24 cellular contexts compared by ENCODE assay signal in the genomic region with DNA sequence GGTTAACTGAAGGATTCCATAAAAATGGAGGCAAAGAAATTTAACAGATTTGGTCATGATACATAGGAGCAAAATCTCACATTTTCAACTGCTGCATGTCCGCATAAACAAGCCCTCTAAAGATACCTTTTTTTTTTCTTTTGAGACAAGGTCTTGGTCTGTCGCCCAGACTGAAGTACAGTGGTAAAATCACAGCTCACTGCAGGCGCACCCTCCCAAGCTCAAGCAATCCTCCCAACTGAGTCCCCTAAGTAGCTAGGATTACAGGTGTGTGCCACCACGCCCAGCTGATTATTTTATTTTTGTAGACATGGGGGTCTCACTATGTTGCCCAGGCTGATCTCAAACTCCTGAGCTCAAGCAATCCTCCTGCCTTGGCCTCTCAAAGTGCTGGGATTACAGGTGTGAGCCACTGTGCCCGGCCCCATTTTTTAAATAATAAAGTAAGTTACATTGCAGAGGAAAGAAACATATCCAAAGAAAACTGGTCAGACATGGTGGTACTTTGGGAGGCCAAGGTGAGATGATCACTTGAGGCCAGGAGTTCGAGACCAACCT. TPM values are rescaled to one million over a fixed set of nuclear protein-coding genes. Genes with fewer than 3 reads are reported as not detected.
DNase-seq lines count a peak whose midpoint lies in the region; ATAC-seq and TF ChIP-seq lines count a peak whose summit lies in the region.
"Had no signal": no experiment of that assay in that cellular context is flagged by ENCODE, and none has a peak within 500 bp of the region (broad histone marks: within the 10 kb centered on the region; RNA-seq: fewer than 3 reads in every experiment).

No MANE protein-coding gene starts in this region.

- no peak for ATAC-seq in activated CD8-positive, alpha-beta T cell treated with anti-CD3 and anti-CD28 coated beads for 36 hours
- ATAC-seq in activated CD8-positive, alpha-beta T cell treated with anti-CD3 and anti-CD28 coated beads, Interleukin-2, amount 10 ng/mL, durations not matched to agents 7 days and 5 days, result no peak
- ATAC-seq in GM21576 (IDR thresholded peaks at IDR 0.05; ENCODE audit: unreplicated experiment) (no peak), HG03342 (IDR thresholded peaks at IDR 0.05; ENCODE audit: unreplicated experiment) (no peak)
- ATAC-seq: HepG2, Panc1 had no signal

- no peak overlapping the region for H2AFZ ChIP-seq in H9 (ENCODE audit: low read length)
- H2AFZ ChIP-seq in neural progenitor cell (replicated peaks), result no peak overlapping the region

- POLR2A ChIA-PET in activated CD8-positive, alpha-beta T cell treated with anti-CD3 and anti-CD28 coated beads for 36 hours (lab: Charles Lee), result interaction anchor here (0.7 to 2.4 kb wide), 3 partner anchors 12 to 27 kb away, joined by 4 to 12 read pairs (median 4); a partner anchor contains a TSS
- POLR2A ChIA-PET in activated CD8-positive, alpha-beta T cell treated with anti-CD3 and anti-CD28 coated beads, Interleukin-2, amount 10 ng/mL, durations not matched to agents 7 days and 5 days (lab: Charles Lee), result no interaction called here

- intact Hi-C loops in activated CD8-positive, alpha-beta T cell treated with anti-CD3 and anti-CD28 coated beads for 36 hours (cut with micrococcal nuclease), result no loop called here

- H3K23me2 ChIP-seq in H9 (ENCODE audit: insufficient read length, low read depth, low read length, poor library complexity, severe bottlenecking), result no peaks in the 10 kb centered on the region

- H4K20me1 ChIP-seq in H9 (ENCODE audit: control insufficient read depth, insufficient read depth, insufficient read length), result no peaks in the 10 kb centered on the region
- peaks cover 9% of the 10 kb centered on the region for H4K20me1 ChIP-seq in neural progenitor cell (ENCODE audit: low read depth)

- H3K9me3 ChIP-seq in H9 (ENCODE audit: control insufficient read depth, low read depth, low read length) (no peaks in the 10 kb centered on the region), neural progenitor cell (ENCODE audit: low read depth) (no peaks in the 10 kb centered on the region)
- H3K9me3 ChIP-seq: BLaER1, SJSA1 had no signal

- H3K56ac ChIP-seq in H9 (ENCODE audit: insufficient read length, low read depth, low read length), result no peak overlapping the region

- H2BK5ac ChIP-seq in H9 (ENCODE audit: insufficient read length, low read length), result no peak overlapping the region

- H3K27me3 Mint-ChIP-seq in activated CD8-positive, alpha-beta T cell treated with anti-CD3 and anti-CD28 coated beads for 36 hours, result no peaks in the 10 kb centered on the region
- no peaks in the 10 kb centered on the region for H3K27me3 Mint-ChIP-seq in activated CD8-positive, alpha-beta T cell treated with anti-CD3 and anti-CD28 coated beads, Interleukin-2, amount 10 ng/mL, durations not matched to agents 7 days and 5 days (ENCODE audit: low read depth)
- H3K27me3 Mint-ChIP-seq in H9 (ENCODE audit: low read depth) (no peaks in the 10 kb centered on the region), neural progenitor cell (ENCODE audit: insufficient read depth, low read depth) (peaks cover 2% of the 10 kb centered on the region)
- H3K27me3 Mint-ChIP-seq: CD8-positive, alpha-beta memory T cell had no signal

- H3K36me3 ChIP-seq in neural progenitor cell, result no peaks in the 10 kb centered on the region

- no peak overlapping the region for H2AK5ac ChIP-seq in H9 (ENCODE audit: insufficient read length, low read length)

- no peak overlapping the region for H4K5ac ChIP-seq in H9 (ENCODE audit: insufficient read length, low read depth, low read length)

- no peak overlapping the region for H3K4me3 ChIP-seq in neural progenitor cell
- H3K4me3 ChIP-seq: BLaER1, K562, SJSA1 had no signal

- H3K9ac ChIP-seq in H9 (ENCODE audit: extremely low read depth, insufficient read length, low read length), result no peak overlapping the region
- H3K9ac ChIP-seq in neural progenitor cell, result no peak overlapping the region
- H3K9ac ChIP-seq: BLaER1 had no signal

- peak overlapping the region; percentile 7 for H3K27ac Mint-ChIP-seq in activated CD8-positive, alpha-beta T cell treated with anti-CD3 and anti-CD28 coated beads for 36 hours
- H3K27ac Mint-ChIP-seq in activated CD8-positive, alpha-beta T cell treated with anti-CD3 and anti-CD28 coated beads, Interleukin-2, amount 10 ng/mL, durations not matched to agents 7 days and 5 days, result no peak overlapping the region
- H3K27ac Mint-ChIP-seq in H9 (peak overlapping the region in 2 of 3 experiments; percentile 59 to 80; a peak in 3 of 7 replicates), neural progenitor cell (peak overlapping the region; percentile 42)

- no peak overlapping the region for H2BK120ac ChIP-seq in H9 (ENCODE audit: low read depth, low read length, poor library complexity, severe bottlenecking)

- H3K27ac ChIP-seq in H9 (ENCODE audit: insufficient read length, low read depth, low read length), result no peak overlapping the region
- H3K27ac ChIP-seq in neural progenitor cell, result no peak overlapping the region
- H3K27ac ChIP-seq: 22Rv1, BLaER1, SJSA1 had no signal

- H3K23ac ChIP-seq in H9 (ENCODE audit: insufficient read length, low read depth, low read length), result no peak overlapping the region

- H4K91ac ChIP-seq in H9 (ENCODE audit: insufficient read length, low read depth, low read length), result no peak overlapping the region

- H3K4me2 ChIP-seq in H9 (ENCODE audit: insufficient read depth, insufficient read length, low read length) (no peak overlapping the region), neural progenitor cell (no peak overlapping the region)
- H3K4me2 ChIP-seq: BLaER1 had no signal

- H4K8ac ChIP-seq in H9 (replicated peaks; ENCODE audit: insufficient read length, low read depth, low read length), result no peak overlapping the region

- CTCF ChIA-PET in activated CD8-positive, alpha-beta T cell treated with anti-CD3 and anti-CD28 coated beads for 36 hours (lab: Charles Lee), result interaction anchor here (0.9 to 1.3 kb wide), 2 partner anchors 38 to 373 kb away, joined by 3 read pairs; no protein-coding TSS in a partner anchor
- CTCF ChIA-PET in activated CD8-positive, alpha-beta T cell treated with anti-CD3 and anti-CD28 coated beads, Interleukin-2, amount 10 ng/mL, durations not matched to agents 7 days and 5 days (lab: Charles Lee), result interaction anchor here (3.0 kb wide), 1 partner anchor 13 kb away, joined by 18 read pairs; no protein-coding TSS in a partner anchor

- H3K4ac ChIP-seq in H9 (ENCODE audit: low read depth, low read length), result no peak overlapping the region

- H3K36me3 Mint-ChIP-seq in activated CD8-positive, alpha-beta T cell treated with anti-CD3 and anti-CD28 coated beads for 36 hours (ENCODE audit: low read depth), result peaks cover 15% of the 10 kb centered on the region
- peaks cover 10% of the 10 kb centered on the region for H3K36me3 Mint-ChIP-seq in activated CD8-positive, alpha-beta T cell treated with anti-CD3 and anti-CD28 coated beads, Interleukin-2, amount 10 ng/mL, durations not matched to agents 7 days and 5 days (ENCODE audit: low read depth)
- H3K36me3 Mint-ChIP-seq in H9 (ENCODE audit: insufficient read depth in 1 of 3, low read depth in 3 of 3), result peaks cover 25 to 29% (median 25%) of the 10 kb centered on the region in 3 experiments
- H3K36me3 Mint-ChIP-seq in neural progenitor cell, result peaks cover 6% of the 10 kb centered on the region

- H3K9me3 Mint-ChIP-seq in activated CD8-positive, alpha-beta T cell treated with anti-CD3 and anti-CD28 coated beads for 36 hours, result no peaks in the 10 kb centered on the region
- H3K9me3 Mint-ChIP-seq in activated CD8-positive, alpha-beta T cell treated with anti-CD3 and anti-CD28 coated beads, Interleukin-2, amount 10 ng/mL, durations not matched to agents 7 days and 5 days (ENCODE audit: insufficient read depth), result no peaks in the 10 kb centered on the region
- H3K9me3 Mint-ChIP-seq in H9, result no peaks in the 10 kb centered on the region
- no peaks in the 10 kb centered on the region for H3K9me3 Mint-ChIP-seq in neural progenitor cell
- H3K9me3 Mint-ChIP-seq: CD8-positive, alpha-beta memory T cell had no signal

- no peak for DNase-seq in activated CD8-positive, alpha-beta T cell treated with anti-CD3 and anti-CD28 coated beads for 36 hours
- no peak for DNase-seq in activated CD8-positive, alpha-beta T cell treated with anti-CD3 and anti-CD28 coated beads, Interleukin-2, amount 10 ng/mL, durations not matched to agents 7 days and 5 days
- DNase-seq in H9, result no peak
- DNase-seq in astrocyte of the hippocampus (ENCODE audit: low read depth, low spot score), result peak; percentile 15
- no peak for DNase-seq in neural progenitor cell (ENCODE audit: low spot score)
- DNase-seq in NCI-H1092 (lab: John Stamatoyannopoulos, UW), result no peak
- DNase-seq: ACHN; CD8-positive, alpha-beta memory T cell; GDM1; MM.1S; NCI-H1092 treated with DMSO at 0.1 percent for 48 hours; NCI-H146; NCI-H2029; NCI-H226; NCI-H524; NCI-H82 had no signal

- H3K79me2 ChIP-seq in H9 (ENCODE audit: insufficient read depth, low read length) (peaks cover 32% of the 10 kb centered on the region; the same call in 1 of the 2 replicates), neural progenitor cell (ENCODE audit: low read depth) (peaks cover 69% of the 10 kb centered on the region)

- peaks cover 8% of the 10 kb centered on the region for H3K79me1 ChIP-seq in H9 (ENCODE audit: insufficient read depth, low read depth, low read length, poor library complexity, severe bottlenecking)

- no peak overlapping the region for H3T11ph ChIP-seq in H9 (ENCODE audit: low read length)

- H3K14ac ChIP-seq in H9 (ENCODE audit: insufficient read depth, low read length), result no peak overlapping the region

- H3K4me1 ChIP-seq in H9 (ENCODE audit: insufficient read depth, low read length) (no peaks in the 10 kb centered on the region; the same call in 1 of the 2 replicates), neural progenitor cell (no peaks in the 10 kb centered on the region)
- H3K4me1 ChIP-seq: SJSA1 had no signal

- TF ChIP-seq CTCF in activated CD8-positive, alpha-beta T cell treated with anti-CD3 and anti-CD28 coated beads for 36 hours (IDR thresholded peaks at IDR 0.05), result no peak
- TF ChIP-seq CTCF in H9 (conservative IDR thresholded peaks at IDR 0.05) (no peak), neural progenitor cell (IDR thresholded peaks at IDR 0.05) (no peak)

- peaks cover 22% of the 10 kb centered on the region for H3K4me1 Mint-ChIP-seq in activated CD8-positive, alpha-beta T cell treated with anti-CD3 and anti-CD28 coated beads for 36 hours (ENCODE audit: low read depth)
- H3K4me1 Mint-ChIP-seq in activated CD8-positive, alpha-beta T cell treated with anti-CD3 and anti-CD28 coated beads, Interleukin-2, amount 10 ng/mL, durations not matched to agents 7 days and 5 days (ENCODE audit: low read depth), result peaks cover 9% of the 10 kb centered on the region
- H3K4me1 Mint-ChIP-seq in H9, result peaks cover 17 to 30% of the 10 kb centered on the region in 2 experiments
- no peaks in the 10 kb centered on the region for H3K4me1 Mint-ChIP-seq in neural progenitor cell

- H2BK20ac ChIP-seq in H9 (ENCODE audit: low read depth, low read length, poor library complexity, severe bottlenecking), result no peak overlapping the region

- no peak overlapping the region for H2BK15ac ChIP-seq in H9 (ENCODE audit: low read depth, low read length)

- no peak overlapping the region for H2BK12ac ChIP-seq in H9 (ENCODE audit: insufficient read length, low read depth, low read length)

- H3K27me3 ChIP-seq in H9 (ENCODE audit: insufficient read depth, low read length), result no peaks in the 10 kb centered on the region
- H3K27me3 ChIP-seq in neural progenitor cell, result no peaks in the 10 kb centered on the region
- H3K27me3 ChIP-seq: BLaER1, SJSA1 had no signal

- no peaks in the 10 kb centered on the region for H3F3A ChIP-seq in neural progenitor cell (ENCODE audit: low read depth)

- H3K18ac ChIP-seq in H9 (ENCODE audit: insufficient read length, low read depth, low read length), result no peak overlapping the region

- no peak overlapping the region for H3K4me3 Mint-ChIP-seq in activated CD8-positive, alpha-beta T cell treated with anti-CD3 and anti-CD28 coated beads for 36 hours
- no peak overlapping the region for H3K4me3 Mint-ChIP-seq in activated CD8-positive, alpha-beta T cell treated with anti-CD3 and anti-CD28 coated beads, Interleukin-2, amount 10 ng/mL, durations not matched to agents 7 days and 5 days
- H3K4me3 Mint-ChIP-seq in H9, result no peak overlapping the region
- H3K4me3 Mint-ChIP-seq in neural progenitor cell, result no peak overlapping the region
- H3K4me3 Mint-ChIP-seq: CD8-positive, alpha-beta memory T cell had no signal

- no CpG with 5 or more reads among the region's 6 CpGs for whole genome bisulfite sequencing in H9 (ENCODE audit: extremely low coverage, insufficient read length, low lambda C conversion rate)

RNA-seq across cellular contexts. Expression of a gene that starts 13.7 kb away (rescaled TPM):
- total RNA-seq in activated CD8-positive, alpha-beta T cell treated with anti-CD3 and anti-CD28 coated beads for 36 hours, result 10 to 100 TPM; 69.0 TPM
- total RNA-seq in activated CD8-positive, alpha-beta T cell treated with anti-CD3 and anti-CD28 coated beads, Interleukin-2, amount 10 ng/mL, durations not matched to agents 7 days and 5 days, result 10 to 100 TPM; 58.2 to 64.7 TPM
- total RNA-seq in H9 (2021) (110 and 117 TPM in 2 replicates), neural progenitor cell (ENCODE audit: low replicate concordance) (34.5 and 40.7 TPM in 2 replicates)

RNA-seq across cellular contexts. Expression of a gene that starts 23.8 kb away (rescaled TPM):
- 10 to 100 TPM; 33.3 to 33.6 TPM for total RNA-seq in activated CD8-positive, alpha-beta T cell treated with anti-CD3 and anti-CD28 coated beads for 36 hours
- total RNA-seq in activated CD8-positive, alpha-beta T cell treated with anti-CD3 and anti-CD28 coated beads, Interleukin-2, amount 10 ng/mL, durations not matched to agents 7 days and 5 days, result 10 to 100 TPM; 42.5 to 47.3 TPM
- total RNA-seq in H9 (2021), result 32.6 and 33.6 TPM in 2 replicates
- total RNA-seq in neural progenitor cell (ENCODE audit: low replicate concordance), result 42.9 and 59.0 TPM in 2 replicates
